Comparison of ENCODE assay signal across 15 cellular contexts in the genomic region with DNA sequence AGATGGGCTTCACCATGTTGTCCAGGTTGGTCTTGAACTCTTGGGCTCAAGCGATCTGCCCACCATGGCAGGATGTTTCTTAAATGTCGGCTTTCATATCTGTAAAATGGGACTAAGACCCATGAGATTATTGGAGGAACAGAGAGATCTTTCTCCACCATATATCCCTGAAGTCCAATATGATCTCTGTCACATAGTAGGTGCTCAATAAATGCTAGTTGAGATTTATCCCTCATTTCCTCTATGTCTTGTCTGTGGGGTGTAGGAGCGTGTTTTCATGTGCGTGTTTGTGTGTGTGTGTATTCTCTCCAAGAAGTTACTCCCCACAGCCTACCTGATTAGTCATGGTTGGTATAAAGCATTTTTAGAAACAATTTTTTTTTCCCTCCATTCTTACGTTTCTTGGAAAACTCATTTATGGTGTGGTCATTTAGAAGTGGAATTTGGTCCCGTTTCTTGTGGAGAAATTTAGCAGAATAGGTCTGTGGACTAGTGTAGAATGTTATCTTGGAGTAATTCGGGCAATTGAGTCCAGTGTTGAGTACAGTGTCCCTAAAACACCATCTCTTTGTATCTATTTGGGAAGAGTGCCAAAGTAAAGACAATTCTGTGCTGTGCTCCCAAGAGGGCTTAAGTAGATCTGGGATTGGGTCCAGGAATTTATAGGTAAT. TPM values are rescaled to one million over a fixed set of nuclear protein-coding genes. Genes with fewer than 3 reads are reported as not detected.
A peak's percentile ranks its signal among the peaks of the same experiment; 100 is the strongest.
DNase-seq lines count a peak whose midpoint lies in the region; ATAC-seq and TF ChIP-seq lines count a peak whose summit lies in the region.
"Had no signal": no experiment of that assay in that cellular context is flagged by ENCODE, and none has a peak within 500 bp of the region (broad histone marks: within the 10 kb centered on the region; RNA-seq: fewer than 3 reads in every experiment).

No MANE protein-coding gene starts in this region.

- H3K27ac Mint-ChIP-seq in activated T-helper 17 cell treated with anti-CD3 and anti-CD28 coated beads, Interleukin-2, amount 50 U/mL, for 72 hours: peak overlapping the region; percentile 33
- H3K27ac Mint-ChIP-seq in neural crest cell (ENCODE audit: unreplicated experiment): no peak overlapping the region

- H3K36me3 Mint-ChIP-seq in activated T-helper 17 cell treated with anti-CD3 and anti-CD28 coated beads, Interleukin-2, amount 50 U/mL, for 72 hours (ENCODE audit: low read depth): peaks cover 97% of the 10 kb centered on the region
- peaks cover 20% of the 10 kb centered on the region for H3K36me3 Mint-ChIP-seq in neural crest cell (ENCODE audit: low read depth)

- no peaks in the 10 kb centered on the region for H3K27me3 Mint-ChIP-seq in activated T-helper 17 cell treated with anti-CD3 and anti-CD28 coated beads, Interleukin-2, amount 50 U/mL, for 72 hours
- H3K27me3 Mint-ChIP-seq in neural crest cell (ENCODE audit: low read depth): no peaks in the 10 kb centered on the region

- H3K9me3 Mint-ChIP-seq in activated T-helper 17 cell treated with anti-CD3 and anti-CD28 coated beads, Interleukin-2, amount 50 U/mL, for 72 hours: no peaks in the 10 kb centered on the region
- H3K9me3 Mint-ChIP-seq in neural crest cell: no peaks in the 10 kb centered on the region

- TF ChIP-seq CTCF in neural crest cell (conservative IDR thresholded peaks at IDR 0.05): no peak

- ATAC-seq in activated T-helper 17 cell treated with anti-CD3 and anti-CD28 coated beads, Interleukin-2, amount 50 U/mL, for 72 hours (replicated peaks): no peak
- ATAC-seq in GM18907 (IDR thresholded peaks at IDR 0.05; ENCODE audit: unreplicated experiment): no peak
- ATAC-seq: pancreas had no signal

- H3K4me3 Mint-ChIP-seq in activated T-helper 17 cell treated with anti-CD3 and anti-CD28 coated beads, Interleukin-2, amount 50 U/mL, for 72 hours: peak overlapping the region; percentile 10
- H3K4me3 Mint-ChIP-seq in neural crest cell: peak overlapping the region; percentile 82

- H3K4me1 Mint-ChIP-seq in activated T-helper 17 cell treated with anti-CD3 and anti-CD28 coated beads, Interleukin-2, amount 50 U/mL, for 72 hours: peaks cover 43% of the 10 kb centered on the region
- peaks cover 46% of the 10 kb centered on the region for H3K4me1 Mint-ChIP-seq in neural crest cell

- no peak for TF ChIP-seq POLR2A in erythroblast (IDR thresholded peaks at IDR 0.05; ENCODE audit: low read length)

- DNase-seq in NCI-H2107 treated with DMSO at 0.1 percent for 48 hours (lab: John Stamatoyannopoulos, UW; ENCODE audit: unreplicated experiment): peak; percentile 14
- DNase-seq in NCI-H2107 (lab: John Stamatoyannopoulos, UW): no peak
- DNase-seq in NCI-H1092 (lab: John Stamatoyannopoulos, UW): peak; percentile 84
- DNase-seq in neural crest cell (ENCODE audit: low read depth, low spot score): no peak
- DNase-seq in erythroblast (lab: John Stamatoyannopoulos, UW): no peak
- DNase-seq in NCI-H2171 treated with DMSO at 0.1 percent for 48 hours (lab: John Stamatoyannopoulos, UW): no peak
- DNase-seq: ACHN; activated CD8-positive, alpha-beta memory T cell treated with anti-CD3 and anti-CD28 coated beads, Interleukin-2, amount 50 U/mL, for 48 hours; brain microvascular endothelial cell; islet precursor cell; NCI-H187; pancreas; RPMI8226 had no signal

RNA-seq across cellular contexts. Expression of a gene that starts 4.3 kb away (rescaled TPM):
- 100 to 1,000 TPM in 1 of 2 donors, 10 to 100 TPM in 1; 62.4 to 131 TPM for total RNA-seq in activated T-helper 17 cell treated with anti-CD3 and anti-CD28 coated beads, Interleukin-2, amount 50 U/mL, for 72 hours
- 191 and 200 TPM in 2 replicates for total RNA-seq in neural crest cell

RNA-seq across cellular contexts. Expression of a gene that starts 24.6 kb away (rescaled TPM):
- 10 to 100 TPM; 19.2 to 26.1 TPM for total RNA-seq in activated T-helper 17 cell treated with anti-CD3 and anti-CD28 coated beads, Interleukin-2, amount 50 U/mL, for 72 hours
- 34.1 and 43.0 TPM in 2 replicates for total RNA-seq in neural crest cell

Comparison
In these comparisons a context has a peak if more than half of its experiments do, and no peak if none do; other contexts are left out.
1. DNase-seq: peak in NCI-H2107 treated with DMSO at 0.1 percent for 48 hours (single experiment) and NCI-H1092 (single experiment); none in NCI-H2107 (single experiment), neural crest cell (single experiment), erythroblast (0 of 2) and NCI-H2171 treated with DMSO at 0.1 percent for 48 hours (single experiment).